ENCODE assay signal across 1 cellular context in the genomic region with DNA sequence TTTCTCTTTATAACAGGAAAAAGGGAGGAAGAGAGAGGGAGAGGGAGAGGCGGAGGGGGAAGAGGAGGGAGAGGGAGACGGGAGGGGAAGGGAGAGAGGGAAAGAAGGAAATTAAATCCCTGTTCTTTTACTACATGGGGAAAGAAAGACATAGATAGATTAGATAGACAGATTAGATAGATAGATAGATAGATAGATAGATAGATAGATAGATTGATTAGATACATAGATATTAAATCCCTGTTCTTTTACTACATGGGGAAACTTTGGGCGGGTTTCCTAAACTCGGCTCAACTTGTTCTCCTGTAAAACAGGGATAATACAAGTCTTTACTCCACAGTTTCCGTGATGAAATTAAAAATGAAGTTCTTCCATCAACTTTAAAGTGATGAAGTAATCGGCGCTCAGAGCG.
TF ChIP-seq lines count a peak whose summit lies in the region.

No MANE protein-coding gene starts in this region.

TF ChIP-seq in endothelial cell of umbilical vein, 7 proteins besides CTCF, POLR2A, EP300 and RAD21:
- TF ChIP-seq GATA2 (IDR thresholded peaks at IDR 0.05; ENCODE audit: insufficient read depth, insufficient read length, low read depth, low read length): no peak
- TF ChIP-seq FOS (IDR thresholded peaks at IDR 0.05; ENCODE audit: borderline replicate concordance, insufficient read depth, low read length): no peak
- no peak for TF ChIP-seq MYC (IDR thresholded peaks at IDR 0.05; ENCODE audit: low read depth, low read length)
- no peak for TF ChIP-seq JUN (IDR thresholded peaks at IDR 0.05; ENCODE audit: borderline replicate concordance, insufficient read depth, insufficient read length, low read depth)
- TF ChIP-seq POLR2AphosphoS5 (IDR thresholded peaks at IDR 0.05; ENCODE audit: insufficient read depth, low read depth, low read length): no peak
- TF ChIP-seq MAX (IDR thresholded peaks at IDR 0.05; ENCODE audit: insufficient read depth, insufficient read length): no peak
- no peak for TF ChIP-seq EZH2 (IDR thresholded peaks at IDR 0.05; ENCODE audit: borderline replicate concordance, low read depth, low read length, severe bottlenecking)
